8 cellular contexts compared by ENCODE assay signal in genomic region chr15:70266412-70267089, GRCh38.
DNase-seq lines count a peak whose midpoint lies in the region; ATAC-seq and TF ChIP-seq lines count a peak whose summit lies in the region.
"Had no signal": no experiment of that assay in that cellular context is flagged by ENCODE, and none has a peak within 500 bp of the region (broad histone marks: within the 10 kb centered on the region; RNA-seq: fewer than 3 reads in every experiment).

No MANE protein-coding gene starts in this region.

- no peaks in the 10 kb centered on the region for H3K9me3 Mint-ChIP-seq in activated naive CD8-positive, alpha-beta T cell treated with anti-CD3 and anti-CD28 coated beads, Interleukin-2, amount 50 U/mL, for 24 hours

- peak; percentile 10 for ATAC-seq in activated naive CD8-positive, alpha-beta T cell treated with anti-CD3 and anti-CD28 coated beads, Interleukin-2, amount 50 U/mL, for 24 hours
- no peak for ATAC-seq in GM18520 (IDR thresholded peaks at IDR 0.05; ENCODE audit: unreplicated experiment)
- no peak for ATAC-seq in GM18907 (IDR thresholded peaks at IDR 0.05; ENCODE audit: unreplicated experiment)
- no peak for ATAC-seq in GM19351 (IDR thresholded peaks at IDR 0.05; ENCODE audit: unreplicated experiment)

- DNase-seq in Kasumi-1 (lab: John Stamatoyannopoulos, UW) = peak; percentile 58 to 70
- DNase-seq in activated naive CD8-positive, alpha-beta T cell treated with anti-CD3 and anti-CD28 coated beads, Interleukin-2, amount 50 U/mL, for 24 hours = no peak
- DNase-seq in suprapubic skin (ENCODE audit: low spot score in 2 of 2) = peak; percentile 84 to 86
- DNase-seq: NCI-H2081 had no signal

- peaks cover 76% of the 10 kb centered on the region for H3K4me1 Mint-ChIP-seq in activated naive CD8-positive, alpha-beta T cell treated with anti-CD3 and anti-CD28 coated beads, Interleukin-2, amount 50 U/mL, for 24 hours

- peaks cover 46% of the 10 kb centered on the region for H3K4me1 ChIP-seq in suprapubic skin

- H3K27ac Mint-ChIP-seq in activated naive CD8-positive, alpha-beta T cell treated with anti-CD3 and anti-CD28 coated beads, Interleukin-2, amount 50 U/mL, for 24 hours = peak overlapping the region; percentile 30

- no peak overlapping the region for H3K4me3 ChIP-seq in suprapubic skin

- H3K36me3 Mint-ChIP-seq in activated naive CD8-positive, alpha-beta T cell treated with anti-CD3 and anti-CD28 coated beads, Interleukin-2, amount 50 U/mL, for 24 hours (ENCODE audit: low read depth) = no peaks in the 10 kb centered on the region

- TF ChIP-seq POLR2A in suprapubic skin (IDR thresholded peaks at IDR 0.05) = no peak

- 57% methylated on average over 24 of the region's 24 CpGs for WGBS in suprapubic skin

- H3K27me3 ChIP-seq in layer of hippocampus (ENCODE audit: control insufficient read depth, insufficient read depth, low read length) = no peaks in the 10 kb centered on the region
- H3K27me3 ChIP-seq in suprapubic skin = no peaks in the 10 kb centered on the region

- TF ChIP-seq CTCF in suprapubic skin (IDR thresholded peaks at IDR 0.05) = no peak

- no peak for TF ChIP-seq EP300 in suprapubic skin (IDR thresholded peaks at IDR 0.05)

- H3K27ac ChIP-seq in layer of hippocampus (ENCODE audit: low read depth, low read length) (peak overlapping the region; percentile 21), suprapubic skin (no peak overlapping the region)

- H3K9me3 ChIP-seq in suprapubic skin = no peaks in the 10 kb centered on the region

- H3K4me3 Mint-ChIP-seq in activated naive CD8-positive, alpha-beta T cell treated with anti-CD3 and anti-CD28 coated beads, Interleukin-2, amount 50 U/mL, for 24 hours = peak overlapping the region; percentile 12

- H3K27me3 Mint-ChIP-seq in activated naive CD8-positive, alpha-beta T cell treated with anti-CD3 and anti-CD28 coated beads, Interleukin-2, amount 50 U/mL, for 24 hours = peaks cover 21% of the 10 kb centered on the region

- H3K36me3 ChIP-seq in suprapubic skin = no peaks in the 10 kb centered on the region
